Comparison of ENCODE assay signal across 32 cellular contexts in the genomic region with DNA sequence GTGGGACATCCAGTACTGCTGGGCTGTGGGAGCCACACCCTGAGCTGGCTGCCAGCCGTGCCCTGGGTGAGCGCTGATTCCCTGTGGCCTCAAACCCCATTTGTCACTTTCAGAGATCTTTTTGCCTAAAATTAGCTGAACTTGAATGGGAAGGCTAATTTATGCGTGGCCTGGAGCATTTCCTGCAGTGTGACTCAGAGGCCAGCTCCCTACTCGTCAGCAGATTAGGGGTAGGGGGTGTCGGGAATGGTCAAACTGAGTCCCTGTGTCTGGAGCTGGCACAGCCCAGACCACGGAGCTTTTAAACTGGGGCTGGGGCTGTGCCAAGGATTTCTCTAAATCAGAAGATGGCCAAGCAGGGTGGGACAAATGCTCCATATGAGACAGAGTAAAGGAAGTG. TPM values are rescaled to one million over a fixed set of nuclear protein-coding genes. Genes with fewer than 3 reads are reported as not detected.
DNase-seq lines count a peak whose midpoint lies in the region; ATAC-seq lines count a peak whose summit lies in the region.
"Had no signal": no experiment of that assay in that cellular context is flagged by ENCODE, and none has a peak within 500 bp of the region (broad histone marks: within the 10 kb centered on the region; RNA-seq: fewer than 3 reads in every experiment).

No MANE protein-coding gene starts in this region.

- H3K27me3 ChIP-seq in GM23248 (replicated peaks; ENCODE audit: insufficient read depth): peaks cover 4% of the 10 kb centered on the region; the same call in 1 of the 2 replicates

- in situ Hi-C loops in GM23248 (cut with MboI): no loop called here
- in situ Hi-C loops in SK-MEL-5 (cut with HindIII; ENCODE audit: low pct_unique_long_range_greater_than_20kb, low sequenced_read_pairs): no loop called here

- no peaks in the 10 kb centered on the region for H3K36me3 ChIP-seq in GM23248 (ENCODE audit: low read depth)
- H3K36me3 ChIP-seq: esophagus muscularis mucosa, left ventricle myocardium inferior, SJSA1 had no signal

- no peak overlapping the region for H2AFZ ChIP-seq in GM23248
- H2AFZ ChIP-seq: hepatocyte had no signal

- no peak overlapping the region for H3K4me3 ChIP-seq in GM23248
- H3K4me3 ChIP-seq: esophagus muscularis mucosa, hepatocyte, left ventricle myocardium inferior, SJSA1, skin epidermis had no signal

- intact Hi-C loops in Right ventricle myocardium superior (cut with DNase I): no loop called here

- WGBS in GM23248 (ENCODE audit: low coverage in 1 of 2, low lambda C conversion rate in 2 of 2, missing lambda C conversion rate in 2 of 2), 2 experiments: 33 to 35% methylated on average over 6 of the region's 6 CpGs

- H3K9me3 ChIP-seq in GM23248 (ENCODE audit: low read depth): no peaks in the 10 kb centered on the region
- H3K9me3 ChIP-seq: esophagus muscularis mucosa, left ventricle myocardium inferior, SJSA1 had no signal

- no peak overlapping the region for H3K27ac ChIP-seq in GM23248
- H3K27ac ChIP-seq: esophagus muscularis mucosa, hepatocyte, left ventricle myocardium inferior, SJSA1, skin epidermis had no signal

- no peak overlapping the region for H3K9ac ChIP-seq in GM23248

- DNase-seq in AG08395 (ENCODE audit: low spot score) (peak; percentile 33), GM23248 (peak; percentile 29), SK-MEL-5 (ENCODE audit: low read depth, low spot score) (peak; percentile 29), kidney tubule cell (ENCODE audit: low spot score) (peak; percentile 6), NAMALWA (ENCODE audit: low spot score) (no peak), midbrain (lab: John Stamatoyannopoulos, UW) (no peak), Right ventricle myocardium superior (no peak), NCI-H510A (lab: John Stamatoyannopoulos, UW) (no peak)
- DNase-seq: activated CD4-positive, CD25-positive, alpha-beta regulatory T cell treated with anti-CD3 and anti-CD28 coated beads, Interleukin-2, amount 50 U/mL, for 72 hours; activated CD8-positive, alpha-beta T cell treated with anti-CD3 and anti-CD28 coated beads, Interleukin-2, amount 10 ng/mL, durations not matched to agents 7 days and 5 days; activated effector memory CD4-positive, alpha-beta T cell treated with Interleukin-2 at 50 U/mL for 16 hours; activated naive CD8-positive, alpha-beta T cell treated with anti-CD3 and anti-CD28 coated beads for 36 hours; caudate nucleus; COR-L47; endodermal cell; left ventricle myocardium inferior; naive B cell; NCI-H1436; NCI-H2081 treated with DMSO at 0.1 percent for 48 hours; NCI-H226; NCI-H748 treated with DMSO at 0.1 percent for 48 hours; stimulated activated CD4-positive, alpha-beta T cell treated with anti-CD3 and anti-CD28 coated beads, Interleukin-1b, Interleukin-23, amount 100 ng/mL, for 48 hours; stimulated activated CD8-positive, alpha-beta memory T cell treated with anti-CD3 and anti-CD28 coated beads, Interleukin-4, amount 100 ng/mL, for 48 hours; stimulated activated naive CD8-positive, alpha-beta T cell treated with anti-CD3 and anti-CD28 coated beads, Interleukin-15, amount 100 ng/mL, for 72 hours had no signal

- ATAC-seq in Right ventricle myocardium superior (ENCODE audit: poor library complexity): no peak
- ATAC-seq: activated CD8-positive, alpha-beta T cell treated with anti-CD3 and anti-CD28 coated beads, Interleukin-2, amount 10 ng/mL, durations not matched to agents 7 days and 5 days; stimulated activated naive CD8-positive, alpha-beta T cell treated with anti-CD3 and anti-CD28 coated beads, Interleukin-15, amount 100 ng/mL, for 72 hours had no signal

- H4K20me1 ChIP-seq in GM23248 (ENCODE audit: insufficient read depth): no peaks in the 10 kb centered on the region

- H3K4me2 ChIP-seq in GM23248 (ENCODE audit: unreplicated experiment): no peak overlapping the region
- H3K4me2 ChIP-seq: hepatocyte had no signal

- H3F3A ChIP-seq in GM23248 (ENCODE audit: insufficient read depth): no peaks in the 10 kb centered on the region

- H3K9me2 ChIP-seq in GM23248 (ENCODE audit: insufficient read depth): no peaks in the 10 kb centered on the region

- peaks cover 9% of the 10 kb centered on the region; the same call in 1 of the 2 replicates for H3K4me1 ChIP-seq in GM23248 (ENCODE audit: insufficient read depth)
- H3K4me1 ChIP-seq: esophagus muscularis mucosa, left ventricle myocardium inferior, SJSA1 had no signal

- H3K79me2 ChIP-seq in GM23248 (ENCODE audit: insufficient read depth): no peaks in the 10 kb centered on the region
- H3K79me2 ChIP-seq: hepatocyte had no signal

RNA-seq across cellular contexts. Expression of gene ATP2B2, which starts 59.8 kb away (rescaled TPM):
- not detected in 2 replicates for total RNA-seq in GM23248 (2014; rRNA removed; shearing (Covaris generic))
- polyA plus RNA-seq in GM23248 (2016; fragmentation: Nextera tagmentation; extraction: Ambion mirVana): not detected in 2 replicates
- total RNA-seq in SK-MEL-5 (2014; rRNA removed; shearing (Covaris generic)): not detected in 2 replicates
- polyA plus RNA-seq in SK-MEL-5 (2015; cell fraction: cytosol; rRNA removed): 0.06 TPM in 1 of 2 replicates, not detected in the other
- 0.05 TPM in 1 of 2 replicates, not detected in the other for polyA plus RNA-seq in SK-MEL-5 (2015; cell fraction: nucleus; rRNA removed)
- not detected for total RNA-seq in Right ventricle myocardium superior
- total RNA-seq: activated CD8-positive, alpha-beta T cell treated with anti-CD3 and anti-CD28 coated beads, Interleukin-2, amount 10 ng/mL, durations not matched to agents 7 days and 5 days; activated naive CD8-positive, alpha-beta T cell treated with anti-CD3 and anti-CD28 coated beads for 36 hours; left ventricle myocardium inferior; SJSA1; T-helper 1 cell treated with Interleukin-12 subunit alpha and Interleukin-12 subunit beta and Interleukin-4 antibody, amounts not matched to agents 30 ng/mL and 1 ng/mL, for 36 hours had no signal
- polyA plus RNA-seq: aorta, BJ, IgD-negative memory B cell had no signal

Comparison
In these comparisons a context has a peak if more than half of its experiments do, and no peak if none do; other contexts are left out.
1. DNase-seq: peak in AG08395 (single experiment), GM23248 (single experiment), SK-MEL-5 (single experiment) and kidney tubule cell (single experiment); none in NAMALWA (single experiment), midbrain (single experiment), Right ventricle myocardium superior (single experiment) and NCI-H510A (single experiment).